In the genomic region with DNA sequence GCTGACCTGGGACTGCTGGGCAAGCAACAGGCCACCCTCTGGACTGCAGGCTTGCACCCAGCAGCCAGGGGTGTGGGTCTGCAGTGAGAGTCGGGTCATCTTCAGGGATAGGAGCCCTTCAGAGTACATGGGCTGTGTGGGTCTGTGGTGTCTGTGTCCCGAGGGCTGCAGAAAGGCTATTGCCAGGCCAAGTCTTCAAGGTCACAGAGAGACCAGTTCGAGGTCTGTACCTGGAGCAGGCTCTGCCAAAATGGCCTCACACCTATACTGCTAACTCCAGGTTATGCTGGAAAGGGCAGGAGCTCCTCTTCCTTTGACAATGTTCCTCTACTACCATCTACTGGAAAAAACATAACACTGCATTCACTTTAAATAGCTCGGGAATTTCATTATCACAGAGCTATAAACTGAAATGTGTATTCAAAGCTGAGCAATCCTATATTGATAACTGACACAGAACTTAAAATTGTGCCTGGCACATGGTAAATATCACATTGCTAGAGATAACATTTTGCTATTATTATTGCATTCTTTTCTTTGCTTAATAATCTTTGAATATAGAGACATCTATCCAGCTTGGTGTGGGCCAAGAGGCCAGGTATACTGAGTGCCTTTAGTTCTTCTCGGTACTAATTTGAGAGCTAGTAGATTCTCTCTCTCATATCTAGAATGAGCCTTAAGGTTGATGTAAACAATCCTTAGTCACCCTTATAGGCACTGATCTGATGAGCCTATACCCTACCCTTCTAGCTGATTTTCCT, we compare ENCODE assay signal across 2 cellular contexts.
TF ChIP-seq lines count a peak whose summit lies in the region.

No MANE protein-coding gene starts in this region.

TF ChIP-seq in Ishikawa, 13 proteins besides CTCF, POLR2A, EP300 and RAD21:
- TF ChIP-seq FOXM1 (IDR thresholded peaks at IDR 0.05; ENCODE audit: borderline replicate concordance, low read depth) (no peak), TEAD4 (IDR thresholded peaks at IDR 0.05) (no peak), ZBTB7A (IDR thresholded peaks at IDR 0.05; ENCODE audit: low read depth) (no peak), YY1 (IDR thresholded peaks at IDR 0.05; ENCODE audit: low read depth) (no peak), CEBPB (IDR thresholded peaks at IDR 0.05) (no peak), TAF1 (IDR thresholded peaks at IDR 0.05; ENCODE audit: low read depth) (no peak), NFIC (IDR thresholded peaks at IDR 0.05) (no peak), CREB1 (IDR thresholded peaks at IDR 0.05; ENCODE audit: low read depth) (no peak), EGR1 (IDR thresholded peaks at IDR 0.05) (no peak), TCF12 (IDR thresholded peaks at IDR 0.05; ENCODE audit: low read depth) (no peak)
- TF ChIP-seq, protein P1, sequence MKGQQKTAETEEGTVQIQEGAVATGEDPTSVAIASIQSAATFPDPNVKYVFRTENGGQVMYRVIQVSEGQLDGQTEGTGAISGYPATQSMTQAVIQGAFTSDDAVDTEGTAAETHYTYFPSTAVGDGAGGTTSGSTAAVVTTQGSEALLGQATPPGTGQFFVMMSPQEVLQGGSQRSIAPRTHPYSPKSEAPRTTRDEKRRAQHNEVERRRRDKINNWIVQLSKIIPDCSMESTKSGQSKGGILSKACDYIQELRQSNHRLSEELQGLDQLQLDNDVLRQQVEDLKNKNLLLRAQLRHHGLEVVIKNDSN (IDR thresholded peaks at IDR 0.05), result no peak
- TF ChIP-seq, protein P2, sequence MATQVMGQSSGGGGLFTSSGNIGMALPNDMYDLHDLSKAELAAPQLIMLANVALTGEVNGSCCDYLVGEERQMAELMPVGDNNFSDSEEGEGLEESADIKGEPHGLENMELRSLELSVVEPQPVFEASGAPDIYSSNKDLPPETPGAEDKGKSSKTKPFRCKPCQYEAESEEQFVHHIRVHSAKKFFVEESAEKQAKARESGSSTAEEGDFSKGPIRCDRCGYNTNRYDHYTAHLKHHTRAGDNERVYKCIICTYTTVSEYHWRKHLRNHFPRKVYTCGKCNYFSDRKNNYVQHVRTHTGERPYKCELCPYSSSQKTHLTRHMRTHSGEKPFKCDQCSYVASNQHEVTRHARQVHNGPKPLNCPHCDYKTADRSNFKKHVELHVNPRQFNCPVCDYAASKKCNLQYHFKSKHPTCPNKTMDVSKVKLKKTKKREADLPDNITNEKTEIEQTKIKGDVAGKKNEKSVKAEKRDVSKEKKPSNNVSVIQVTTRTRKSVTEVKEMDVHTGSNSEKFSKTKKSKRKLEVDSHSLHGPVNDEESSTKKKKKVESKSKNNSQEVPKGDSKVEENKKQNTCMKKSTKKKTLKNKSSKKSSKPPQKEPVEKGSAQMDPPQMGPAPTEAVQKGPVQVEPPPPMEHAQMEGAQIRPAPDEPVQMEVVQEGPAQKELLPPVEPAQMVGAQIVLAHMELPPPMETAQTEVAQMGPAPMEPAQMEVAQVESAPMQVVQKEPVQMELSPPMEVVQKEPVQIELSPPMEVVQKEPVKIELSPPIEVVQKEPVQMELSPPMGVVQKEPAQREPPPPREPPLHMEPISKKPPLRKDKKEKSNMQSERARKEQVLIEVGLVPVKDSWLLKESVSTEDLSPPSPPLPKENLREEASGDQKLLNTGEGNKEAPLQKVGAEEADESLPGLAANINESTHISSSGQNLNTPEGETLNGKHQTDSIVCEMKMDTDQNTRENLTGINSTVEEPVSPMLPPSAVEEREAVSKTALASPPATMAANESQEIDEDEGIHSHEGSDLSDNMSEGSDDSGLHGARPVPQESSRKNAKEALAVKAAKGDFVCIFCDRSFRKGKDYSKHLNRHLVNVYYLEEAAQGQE (IDR thresholded peaks at IDR 0.05; ENCODE audit: low read depth), result no peak
- TF ChIP-seq, protein P3, sequence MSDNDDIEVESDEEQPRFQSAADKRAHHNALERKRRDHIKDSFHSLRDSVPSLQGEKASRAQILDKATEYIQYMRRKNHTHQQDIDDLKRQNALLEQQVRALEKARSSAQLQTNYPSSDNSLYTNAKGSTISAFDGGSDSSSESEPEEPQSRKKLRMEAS (IDR thresholded peaks at IDR 0.05), result no peak

TF ChIP-seq in endothelial cell of umbilical vein, 7 proteins besides CTCF, POLR2A, EP300 and RAD21:
- TF ChIP-seq MYC (IDR thresholded peaks at IDR 0.05; ENCODE audit: low read depth, low read length) (no peak), FOS (IDR thresholded peaks at IDR 0.05; ENCODE audit: borderline replicate concordance, insufficient read depth, low read length) (no peak), GATA2 (IDR thresholded peaks at IDR 0.05; ENCODE audit: insufficient read depth, insufficient read length, low read depth, low read length) (no peak), POLR2AphosphoS5 (IDR thresholded peaks at IDR 0.05; ENCODE audit: insufficient read depth, low read depth, low read length) (no peak), JUN (IDR thresholded peaks at IDR 0.05; ENCODE audit: borderline replicate concordance, insufficient read depth, insufficient read length, low read depth) (no peak), EZH2 (IDR thresholded peaks at IDR 0.05; ENCODE audit: borderline replicate concordance, low read depth, low read length, severe bottlenecking) (no peak)
- TF ChIP-seq, protein P3 (IDR thresholded peaks at IDR 0.05; ENCODE audit: insufficient read depth, insufficient read length), result no peak
